In the genomic region with DNA sequence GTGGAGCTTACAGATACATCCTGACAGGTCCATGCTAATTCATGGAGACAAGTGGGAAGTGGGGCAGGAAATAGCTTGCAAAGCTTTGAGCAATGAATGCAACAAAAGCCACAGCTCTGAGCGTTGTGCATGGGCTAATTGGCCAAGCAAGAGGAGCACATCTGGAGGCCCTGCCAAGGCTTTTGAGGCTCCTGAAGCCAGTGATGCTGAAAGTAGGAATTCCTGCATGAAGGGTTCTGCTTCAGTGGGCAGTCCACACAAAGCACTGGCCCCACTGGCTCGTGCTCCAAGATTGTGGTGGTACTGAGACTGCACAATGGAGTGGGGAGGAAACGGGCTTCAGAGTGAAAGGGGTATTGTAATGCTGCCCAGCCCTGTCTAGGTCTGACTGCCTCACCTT, we compare ENCODE assay signal across 32 cellular contexts.
"Had no signal": no experiment of that assay in that cellular context is flagged by ENCODE, and none has a peak within 500 bp of the region (broad histone marks: within the 10 kb centered on the region; RNA-seq: fewer than 3 reads in every experiment).

No MANE protein-coding gene starts in this region.

- H3K36me3 ChIP-seq: colonic mucosa, gastroesophageal sphincter, heart left ventricle, neutrophil, pancreas, right atrium auricular region, suprapubic skin, vagina had no signal

- ATAC-seq: esophagus mucosa; gastroesophageal sphincter; heart left ventricle; left colon; mucosa of descending colon; pancreas; sciatic nerve; stimulated activated naive CD8-positive, alpha-beta T cell treated with anti-CD3 and anti-CD28 coated beads, Interleukin-15, amount 100 ng/mL, for 72 hours had no signal

- H3K4me1 ChIP-seq: colonic mucosa, pancreas, vagina had no signal

- H3K27me3 Mint-ChIP-seq: stimulated activated naive CD8-positive, alpha-beta T cell treated with anti-CD3 and anti-CD28 coated beads, Interleukin-15, amount 100 ng/mL, for 72 hours had no signal

- H3K36me3 Mint-ChIP-seq: mesothelial cell of epicardium; naive B cell; natural killer cell treated with Interleukin-12 subunit alpha and Interleukin-12 subunit beta and Interleukin-15 and Interleukin-18, amount 100 ng/mL, for 72 hours had no signal

- H3K9me3 Mint-ChIP-seq: dendritic cell treated with granulocyte-macrophage colony-stimulating factor and Interleukin-4, amounts not matched to agents 40 ng/mL and 50 ng/mL, for 4 days; endodermal cell; mesothelial cell of epicardium; natural killer cell treated with Interleukin-12 subunit alpha and Interleukin-12 subunit beta and Interleukin-15 and Interleukin-18, amount 100 ng/mL, for 72 hours; neural crest cell; stimulated activated naive CD8-positive, alpha-beta T cell treated with anti-CD3 and anti-CD28 coated beads, Interleukin-15, amount 100 ng/mL, for 72 hours had no signal

- H3K4me3 Mint-ChIP-seq: dendritic cell treated with granulocyte-macrophage colony-stimulating factor and Interleukin-4, amounts not matched to agents 40 ng/mL and 50 ng/mL, for 4 days; endodermal cell; mesothelial cell of epicardium; natural killer cell treated with Interleukin-12 subunit alpha and Interleukin-12 subunit beta and Interleukin-15 and Interleukin-18, amount 100 ng/mL, for 72 hours; neural crest cell; stimulated activated naive CD8-positive, alpha-beta T cell treated with anti-CD3 and anti-CD28 coated beads, Interleukin-15, amount 100 ng/mL, for 72 hours had no signal

- H3K27me3 ChIP-seq: colonic mucosa, gastroesophageal sphincter, heart left ventricle, hepatocyte, pancreas, right atrium auricular region, suprapubic skin, vagina had no signal

- H3K4me1 Mint-ChIP-seq: naive B cell; stimulated activated naive CD8-positive, alpha-beta T cell treated with anti-CD3 and anti-CD28 coated beads, Interleukin-15, amount 100 ng/mL, for 72 hours had no signal

- H3K27ac Mint-ChIP-seq: dendritic cell treated with granulocyte-macrophage colony-stimulating factor and Interleukin-4, amounts not matched to agents 40 ng/mL and 50 ng/mL, for 4 days; endodermal cell; mesothelial cell of epicardium; naive B cell; natural killer cell treated with Interleukin-12 subunit alpha and Interleukin-12 subunit beta and Interleukin-15 and Interleukin-18, amount 100 ng/mL, for 72 hours; stimulated activated naive CD8-positive, alpha-beta T cell treated with anti-CD3 and anti-CD28 coated beads, Interleukin-15, amount 100 ng/mL, for 72 hours had no signal

- H3K27ac ChIP-seq: colonic mucosa, epithelial cell of prostate, gastroesophageal sphincter, heart left ventricle, hepatocyte, neutrophil, pancreas, right atrium auricular region, suprapubic skin, vagina had no signal

- H3K4me3 ChIP-seq: colonic mucosa, gastroesophageal sphincter, heart left ventricle, hepatocyte, mucosa of descending colon, pancreas, right atrium auricular region, smooth muscle cell, suprapubic skin, vagina had no signal

- H3K9me3 ChIP-seq: colonic mucosa, gastroesophageal sphincter, mucosa of descending colon, neutrophil, pancreas, suprapubic skin, vagina had no signal

- DNase-seq: colonic mucosa; effector CD8-positive, alpha-beta T cell; endodermal cell; foreskin fibroblast; heart left ventricle; kidney; left colon; mesenchymal stem cell; mucosa of descending colon; naive B cell; pancreas; stimulated activated CD4-positive, alpha-beta T cell treated with anti-CD3 and anti-CD28 coated beads, Interleukin-12 subunit alpha, Interleukin-12 subunit beta, amount 100 ng/mL, for 4 hours; stimulated activated CD4-positive, alpha-beta T cell treated with anti-CD3 and anti-CD28 coated beads, Interleukin-1b, Interleukin-23, amount 100 ng/mL, for 48 hours; stimulated activated CD4-positive, alpha-beta T cell treated with anti-CD3 and anti-CD28 coated beads, Interleukin-4, amount 100 ng/mL, for 1 hour; stimulated activated CD8-positive, alpha-beta memory T cell treated with anti-CD3 and anti-CD28 coated beads, Interleukin-4, amount 100 ng/mL, for 48 hours; stimulated activated naive CD4-positive, alpha-beta T cell; stimulated activated naive CD8-positive, alpha-beta T cell treated with anti-CD3 and anti-CD28 coated beads, Interleukin-15, amount 100 ng/mL, for 72 hours; trophoblast cell had no signal
